In genomic region chr14:75542585-75543091, GRCh38 we compare ENCODE assay signal across 8 cellular contexts. TPM values are rescaled to one million over a fixed set of nuclear protein-coding genes. Genes with fewer than 3 reads are reported as not detected.
DNase-seq lines count a peak whose midpoint lies in the region; ATAC-seq and TF ChIP-seq lines count a peak whose summit lies in the region.

No MANE protein-coding gene starts in this region.

- no peaks in the 10 kb centered on the region for H3K4me1 ChIP-seq in H9 (ENCODE audit: insufficient read depth, low read length)

- no peaks in the 10 kb centered on the region for H3K79me1 ChIP-seq in H9 (ENCODE audit: insufficient read depth, low read depth, low read length, poor library complexity, severe bottlenecking)

- no peak overlapping the region for H2BK5ac ChIP-seq in H9 (ENCODE audit: insufficient read length, low read length)

- no peak for TF ChIP-seq CTCF in H9 (conservative IDR thresholded peaks at IDR 0.05)

- H2AK5ac ChIP-seq in H9 (ENCODE audit: insufficient read length, low read length): no peak overlapping the region

- no peak overlapping the region for H4K5ac ChIP-seq in H9 (ENCODE audit: insufficient read length, low read depth, low read length)

- H3K4me3 Mint-ChIP-seq in T-helper 17 cell (peak overlapping the region; percentile 75), memory B cell (peak overlapping the region; percentile 78), H9 (no peak overlapping the region)

- H3K36me3 Mint-ChIP-seq in T-helper 17 cell (ENCODE audit: low read depth) (peaks cover 6% of the 10 kb centered on the region), memory B cell (peaks cover 8% of the 10 kb centered on the region), H9 (ENCODE audit: insufficient read depth in 1 of 3, low read depth in 3 of 3) (no peaks in the 10 kb centered on the region)

- peak overlapping the region; percentile 98 for H3K27ac Mint-ChIP-seq in T-helper 17 cell
- H3K27ac Mint-ChIP-seq in memory B cell: peak overlapping the region; percentile 91
- peak overlapping the region in 1 of 3 experiments; percentile 72; a peak in 2 of 7 replicates for H3K27ac Mint-ChIP-seq in H9

- DNase-seq in T-helper 17 cell: peak; percentile 52 to 73 (median 66)
- peak; percentile 74 for DNase-seq in amniotic epithelial cell (ENCODE audit: low read depth)
- peak; percentile 50 to 56 for DNase-seq in memory B cell (ENCODE audit: low spot score in 2 of 2)
- peak; percentile 78 to 83 for DNase-seq in stimulated activated CD8-positive, alpha-beta memory T cell treated with anti-CD3 and anti-CD28 coated beads, Interleukin-7, amount 100 ng/mL, for 4 hours (ENCODE audit: low read depth in 2 of 2)
- DNase-seq in effector CD8-positive, alpha-beta T cell (lab: John Stamatoyannopoulos, UW): no peak
- DNase-seq in H9: no peak

- H3T11ph ChIP-seq in H9 (ENCODE audit: low read length): no peak overlapping the region

- no peaks in the 10 kb centered on the region for H3K79me2 ChIP-seq in H9 (ENCODE audit: insufficient read depth, low read length)

- H3K9me3 Mint-ChIP-seq in memory B cell (no peaks in the 10 kb centered on the region), H9 (no peaks in the 10 kb centered on the region; a peak in 1 of 5 replicates)

- H3K9ac ChIP-seq in H9 (ENCODE audit: extremely low read depth, insufficient read length, low read length): no peak overlapping the region

- no peak overlapping the region for H4K8ac ChIP-seq in H9 (replicated peaks; ENCODE audit: insufficient read length, low read depth, low read length)

- no peak overlapping the region for H3K18ac ChIP-seq in H9 (ENCODE audit: insufficient read length, low read depth, low read length)

- H3K27me3 ChIP-seq in H9 (ENCODE audit: insufficient read depth, low read length): no peaks in the 10 kb centered on the region

- H3K56ac ChIP-seq in H9 (ENCODE audit: insufficient read length, low read depth, low read length): no peak overlapping the region

- no peak overlapping the region for H2AFZ ChIP-seq in H9 (ENCODE audit: low read length)

- no peak overlapping the region for H4K91ac ChIP-seq in H9 (ENCODE audit: insufficient read length, low read depth, low read length)

- WGBS in H9 (ENCODE audit: extremely low coverage, insufficient read length, low lambda C conversion rate): no CpG with 5 or more reads among the region's 10 CpGs

- H3K23ac ChIP-seq in H9 (ENCODE audit: insufficient read length, low read depth, low read length): no peak overlapping the region

- H3K14ac ChIP-seq in H9 (ENCODE audit: insufficient read depth, low read length): no peak overlapping the region

- ATAC-seq in GM18498 (IDR thresholded peaks at IDR 0.05; ENCODE audit: unreplicated experiment) (peak; percentile 58), HG02870 (IDR thresholded peaks at IDR 0.05; ENCODE audit: unreplicated experiment) (peak; percentile 55), T-helper 17 cell (peak; percentile 85), memory B cell (ENCODE audit: low read depth) (peak; percentile 79)

- H2BK120ac ChIP-seq in H9 (ENCODE audit: low read depth, low read length, poor library complexity, severe bottlenecking): no peak overlapping the region

- no peak overlapping the region for H2BK15ac ChIP-seq in H9 (ENCODE audit: low read depth, low read length)

- no peaks in the 10 kb centered on the region for H3K23me2 ChIP-seq in H9 (ENCODE audit: insufficient read length, low read depth, low read length, poor library complexity, severe bottlenecking)

- H3K27me3 Mint-ChIP-seq in T-helper 17 cell (no peaks in the 10 kb centered on the region), memory B cell (no peaks in the 10 kb centered on the region), H9 (ENCODE audit: low read depth) (peaks cover 2% of the 10 kb centered on the region; the same call in 1 of the 2 replicates)

- no peak overlapping the region for H2BK12ac ChIP-seq in H9 (ENCODE audit: insufficient read length, low read depth, low read length)

- H4K20me1 ChIP-seq in H9 (ENCODE audit: control insufficient read depth, insufficient read depth, insufficient read length): no peaks in the 10 kb centered on the region

- H3K4me1 Mint-ChIP-seq in T-helper 17 cell (peaks cover 52% of the 10 kb centered on the region), memory B cell (peaks cover 39% of the 10 kb centered on the region), H9 (peaks cover 6 to 9% of the 10 kb centered on the region in 2 experiments; a peak in 3 of 4 replicates)

- H3K4ac ChIP-seq in H9 (ENCODE audit: low read depth, low read length): no peak overlapping the region

- no peak overlapping the region for H2BK20ac ChIP-seq in H9 (ENCODE audit: low read depth, low read length, poor library complexity, severe bottlenecking)

- H3K9me3 ChIP-seq in T-helper 17 cell (ENCODE audit: control insufficient read depth, low read length, poor library complexity, severe bottlenecking) (no peaks in the 10 kb centered on the region), H9 (ENCODE audit: control insufficient read depth, low read depth, low read length) (no peaks in the 10 kb centered on the region)

- no peak overlapping the region for H3K27ac ChIP-seq in H9 (ENCODE audit: insufficient read length, low read depth, low read length)

- H3K4me2 ChIP-seq in H9 (ENCODE audit: insufficient read depth, insufficient read length, low read length): no peak overlapping the region

RNA-seq across cellular contexts. Expression of gene BATF, which starts 20.4 kb away (rescaled TPM):
- total RNA-seq in T-helper 17 cell: 10 to 100 TPM; 20.3 to 21.3 TPM
- not detected in 2 replicates for total RNA-seq in H9 (2021)

RNA-seq across cellular contexts. Expression of gene FLVCR2, which starts 35.8 kb away (rescaled TPM):
- 1 to 10 TPM; 6.5 to 8.1 TPM for total RNA-seq in T-helper 17 cell
- 6.1 and 7.1 TPM in 2 replicates for total RNA-seq in H9 (2021)

Comparison
In these comparisons a context has a peak if more than half of its experiments do, and no peak if none do; other contexts are left out.
1. DNase-seq: peak in T-helper 17 cell (3 of 3), amniotic epithelial cell (single experiment), memory B cell (2 of 2) and stimulated activated CD8-positive, alpha-beta memory T cell treated with anti-CD3 and anti-CD28 coated beads, Interleukin-7, amount 100 ng/mL, for 4 hours (2 of 2); none in effector CD8-positive, alpha-beta T cell (single experiment) and H9 (single experiment).
2. H3K4me3 Mint-ChIP-seq: peak in T-helper 17 cell (single experiment) and memory B cell (single experiment); none in H9 (0 of 2).
3. RNA of gene BATF, which starts 20.4 kb away (total RNA-seq): 20.3 to 21.3 TPM in T-helper 17 cell; not detected in H9; every median in the first group is over 10 times any median in the second.
4. Peak in every context shown above with its lines, with median percentiles within 50 percentile points of each other: ATAC-seq.